1 cellular context compared by ENCODE assay signal in the genomic region with DNA sequence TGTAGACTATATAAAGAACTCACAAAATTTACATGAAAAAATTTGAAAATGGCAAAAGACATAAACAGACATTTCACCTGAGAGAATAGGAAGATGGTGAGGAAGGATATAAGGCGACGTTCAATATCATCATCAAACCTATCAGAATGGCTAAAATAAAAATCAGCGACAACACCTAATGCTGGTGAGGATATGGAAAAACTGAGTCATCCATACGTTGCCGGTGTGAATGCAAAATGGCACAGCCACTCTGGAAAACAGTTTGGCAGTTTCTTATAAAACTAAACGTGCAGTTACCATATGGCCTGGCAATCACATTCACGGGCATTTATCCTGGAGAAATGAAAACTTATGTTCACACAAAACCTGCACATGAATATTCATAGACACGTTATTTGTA.
TF ChIP-seq lines count a peak whose summit lies in the region.

No MANE protein-coding gene starts in this region.

TF ChIP-seq in K562, 482 proteins besides CTCF, POLR2A, EP300 and RAD21 (continued from another document and continues in another):
- TF ChIP-seq, protein P1, sequence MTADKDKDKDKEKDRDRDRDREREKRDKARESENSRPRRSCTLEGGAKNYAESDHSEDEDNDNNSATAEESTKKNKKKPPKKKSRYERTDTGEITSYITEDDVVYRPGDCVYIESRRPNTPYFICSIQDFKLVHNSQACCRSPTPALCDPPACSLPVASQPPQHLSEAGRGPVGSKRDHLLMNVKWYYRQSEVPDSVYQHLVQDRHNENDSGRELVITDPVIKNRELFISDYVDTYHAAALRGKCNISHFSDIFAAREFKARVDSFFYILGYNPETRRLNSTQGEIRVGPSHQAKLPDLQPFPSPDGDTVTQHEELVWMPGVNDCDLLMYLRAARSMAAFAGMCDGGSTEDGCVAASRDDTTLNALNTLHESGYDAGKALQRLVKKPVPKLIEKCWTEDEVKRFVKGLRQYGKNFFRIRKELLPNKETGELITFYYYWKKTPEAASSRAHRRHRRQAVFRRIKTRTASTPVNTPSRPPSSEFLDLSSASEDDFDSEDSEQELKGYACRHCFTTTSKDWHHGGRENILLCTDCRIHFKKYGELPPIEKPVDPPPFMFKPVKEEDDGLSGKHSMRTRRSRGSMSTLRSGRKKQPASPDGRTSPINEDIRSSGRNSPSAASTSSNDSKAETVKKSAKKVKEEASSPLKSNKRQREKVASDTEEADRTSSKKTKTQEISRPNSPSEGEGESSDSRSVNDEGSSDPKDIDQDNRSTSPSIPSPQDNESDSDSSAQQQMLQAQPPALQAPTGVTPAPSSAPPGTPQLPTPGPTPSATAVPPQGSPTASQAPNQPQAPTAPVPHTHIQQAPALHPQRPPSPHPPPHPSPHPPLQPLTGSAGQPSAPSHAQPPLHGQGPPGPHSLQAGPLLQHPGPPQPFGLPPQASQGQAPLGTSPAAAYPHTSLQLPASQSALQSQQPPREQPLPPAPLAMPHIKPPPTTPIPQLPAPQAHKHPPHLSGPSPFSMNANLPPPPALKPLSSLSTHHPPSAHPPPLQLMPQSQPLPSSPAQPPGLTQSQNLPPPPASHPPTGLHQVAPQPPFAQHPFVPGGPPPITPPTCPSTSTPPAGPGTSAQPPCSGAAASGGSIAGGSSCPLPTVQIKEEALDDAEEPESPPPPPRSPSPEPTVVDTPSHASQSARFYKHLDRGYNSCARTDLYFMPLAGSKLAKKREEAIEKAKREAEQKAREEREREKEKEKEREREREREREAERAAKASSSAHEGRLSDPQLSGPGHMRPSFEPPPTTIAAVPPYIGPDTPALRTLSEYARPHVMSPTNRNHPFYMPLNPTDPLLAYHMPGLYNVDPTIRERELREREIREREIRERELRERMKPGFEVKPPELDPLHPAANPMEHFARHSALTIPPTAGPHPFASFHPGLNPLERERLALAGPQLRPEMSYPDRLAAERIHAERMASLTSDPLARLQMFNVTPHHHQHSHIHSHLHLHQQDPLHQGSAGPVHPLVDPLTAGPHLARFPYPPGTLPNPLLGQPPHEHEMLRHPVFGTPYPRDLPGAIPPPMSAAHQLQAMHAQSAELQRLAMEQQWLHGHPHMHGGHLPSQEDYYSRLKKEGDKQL (CRISPR knock-in tag; IDR thresholded peaks at IDR 0.05; ENCODE audit: borderline replicate concordance): no peak
- TF ChIP-seq CREB1 (IDR thresholded peaks at IDR 0.05): no peak
- TF ChIP-seq CREB1 (CRISPR knock-in tag; IDR thresholded peaks at IDR 0.05): no peak
- TF ChIP-seq, protein P2, sequence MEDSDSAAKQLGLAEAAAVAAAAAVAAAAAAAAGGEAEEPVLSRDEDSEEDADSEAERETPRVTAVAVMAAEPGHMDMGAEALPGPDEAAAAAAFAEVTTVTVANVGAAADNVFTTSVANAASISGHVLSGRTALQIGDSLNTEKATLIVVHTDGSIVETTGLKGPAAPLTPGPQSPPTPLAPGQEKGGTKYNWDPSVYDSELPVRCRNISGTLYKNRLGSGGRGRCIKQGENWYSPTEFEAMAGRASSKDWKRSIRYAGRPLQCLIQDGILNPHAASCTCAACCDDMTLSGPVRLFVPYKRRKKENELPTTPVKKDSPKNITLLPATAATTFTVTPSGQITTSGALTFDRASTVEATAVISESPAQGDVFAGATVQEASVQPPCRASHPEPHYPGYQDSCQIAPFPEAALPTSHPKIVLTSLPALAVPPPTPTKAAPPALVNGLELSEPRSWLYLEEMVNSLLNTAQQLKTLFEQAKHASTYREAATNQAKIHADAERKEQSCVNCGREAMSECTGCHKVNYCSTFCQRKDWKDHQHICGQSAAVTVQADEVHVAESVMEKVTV (CRISPR knock-in tag; IDR thresholded peaks at IDR 0.05): no peak
- no peak for TF ChIP-seq PURB (CRISPR knock-in tag; IDR thresholded peaks at IDR 0.05; ENCODE audit: low read depth)
- TF ChIP-seq, protein P3, sequence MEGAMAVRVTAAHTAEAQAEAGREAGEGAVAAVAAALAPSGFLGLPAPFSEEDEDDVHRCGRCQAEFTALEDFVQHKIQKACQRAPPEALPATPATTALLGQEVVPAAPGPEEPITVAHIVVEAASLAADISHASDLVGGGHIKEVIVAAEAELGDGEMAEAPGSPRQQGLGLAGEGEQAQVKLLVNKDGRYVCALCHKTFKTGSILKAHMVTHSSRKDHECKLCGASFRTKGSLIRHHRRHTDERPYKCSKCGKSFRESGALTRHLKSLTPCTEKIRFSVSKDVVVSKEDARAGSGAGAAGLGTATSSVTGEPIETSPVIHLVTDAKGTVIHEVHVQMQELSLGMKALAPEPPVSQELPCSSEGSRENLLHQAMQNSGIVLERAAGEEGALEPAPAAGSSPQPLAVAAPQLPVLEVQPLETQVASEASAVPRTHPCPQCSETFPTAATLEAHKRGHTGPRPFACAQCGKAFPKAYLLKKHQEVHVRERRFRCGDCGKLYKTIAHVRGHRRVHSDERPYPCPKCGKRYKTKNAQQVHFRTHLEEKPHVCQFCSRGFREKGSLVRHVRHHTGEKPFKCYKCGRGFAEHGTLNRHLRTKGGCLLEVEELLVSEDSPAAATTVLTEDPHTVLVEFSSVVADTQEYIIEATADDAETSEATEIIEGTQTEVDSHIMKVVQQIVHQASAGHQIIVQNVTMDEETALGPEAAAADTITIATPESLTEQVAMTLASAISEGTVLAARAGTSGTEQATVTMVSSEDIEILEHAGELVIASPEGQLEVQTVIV (CRISPR knock-in tag; IDR thresholded peaks at IDR 0.05; ENCODE audit: borderline replicate concordance): no peak
- TF ChIP-seq, protein P4, sequence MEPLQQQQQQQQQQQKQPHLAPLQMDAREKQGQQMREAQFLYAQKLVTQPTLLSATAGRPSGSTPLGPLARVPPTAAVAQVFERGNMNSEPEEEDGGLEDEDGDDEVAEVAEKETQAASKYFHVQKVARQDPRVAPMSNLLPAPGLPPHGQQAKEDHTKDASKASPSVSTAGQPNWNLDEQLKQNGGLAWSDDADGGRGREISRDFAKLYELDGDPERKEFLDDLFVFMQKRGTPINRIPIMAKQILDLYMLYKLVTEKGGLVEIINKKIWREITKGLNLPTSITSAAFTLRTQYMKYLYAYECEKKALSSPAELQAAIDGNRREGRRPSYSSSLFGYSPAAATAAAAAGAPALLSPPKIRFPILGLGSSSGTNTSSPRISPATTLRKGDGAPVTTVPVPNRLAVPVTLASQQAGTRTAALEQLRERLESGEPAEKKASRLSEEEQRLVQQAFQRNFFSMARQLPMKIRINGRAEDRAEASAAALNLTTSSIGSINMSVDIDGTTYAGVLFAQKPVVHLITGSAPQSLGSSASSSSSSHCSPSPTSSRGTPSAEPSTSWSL (CRISPR knock-in tag; IDR thresholded peaks at IDR 0.05; ENCODE audit: borderline replicate concordance): no peak
- TF ChIP-seq, protein P5, sequence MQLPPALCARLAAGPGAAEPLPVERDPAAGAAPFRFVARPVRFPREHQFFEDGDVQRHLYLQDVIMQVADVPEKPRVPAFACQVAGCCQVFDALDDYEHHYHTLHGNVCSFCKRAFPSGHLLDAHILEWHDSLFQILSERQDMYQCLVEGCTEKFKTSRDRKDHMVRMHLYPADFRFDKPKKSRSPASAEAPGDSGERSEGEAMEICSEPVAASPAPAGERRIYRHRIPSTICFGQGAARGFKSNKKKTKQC (CRISPR knock-in tag; IDR thresholded peaks at IDR 0.05): no peak
- TF ChIP-seq ZNF668 (CRISPR knock-in tag; IDR thresholded peaks at IDR 0.05): 0 out of 2 replicates have a peak, but pooled peaks have one; percentile 38
- TF ChIP-seq JUND (IDR thresholded peaks at IDR 0.05; ENCODE audit: borderline replicate concordance, low read depth, low read length): peak; percentile 77; the same call in 1 of the 2 replicates
- peak; percentile 92; the same call in 2 of the 3 replicates for TF ChIP-seq JUND (tag; IDR thresholded peaks at IDR 0.05; ENCODE audit: borderline replicate concordance, low read depth, low read length)
- TF ChIP-seq, protein P6, sequence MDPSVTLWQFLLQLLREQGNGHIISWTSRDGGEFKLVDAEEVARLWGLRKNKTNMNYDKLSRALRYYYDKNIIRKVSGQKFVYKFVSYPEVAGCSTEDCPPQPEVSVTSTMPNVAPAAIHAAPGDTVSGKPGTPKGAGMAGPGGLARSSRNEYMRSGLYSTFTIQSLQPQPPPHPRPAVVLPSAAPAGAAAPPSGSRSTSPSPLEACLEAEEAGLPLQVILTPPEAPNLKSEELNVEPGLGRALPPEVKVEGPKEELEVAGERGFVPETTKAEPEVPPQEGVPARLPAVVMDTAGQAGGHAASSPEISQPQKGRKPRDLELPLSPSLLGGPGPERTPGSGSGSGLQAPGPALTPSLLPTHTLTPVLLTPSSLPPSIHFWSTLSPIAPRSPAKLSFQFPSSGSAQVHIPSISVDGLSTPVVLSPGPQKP (CRISPR knock-in tag; IDR thresholded peaks at IDR 0.05): no peak
- TF ChIP-seq, protein P7, sequence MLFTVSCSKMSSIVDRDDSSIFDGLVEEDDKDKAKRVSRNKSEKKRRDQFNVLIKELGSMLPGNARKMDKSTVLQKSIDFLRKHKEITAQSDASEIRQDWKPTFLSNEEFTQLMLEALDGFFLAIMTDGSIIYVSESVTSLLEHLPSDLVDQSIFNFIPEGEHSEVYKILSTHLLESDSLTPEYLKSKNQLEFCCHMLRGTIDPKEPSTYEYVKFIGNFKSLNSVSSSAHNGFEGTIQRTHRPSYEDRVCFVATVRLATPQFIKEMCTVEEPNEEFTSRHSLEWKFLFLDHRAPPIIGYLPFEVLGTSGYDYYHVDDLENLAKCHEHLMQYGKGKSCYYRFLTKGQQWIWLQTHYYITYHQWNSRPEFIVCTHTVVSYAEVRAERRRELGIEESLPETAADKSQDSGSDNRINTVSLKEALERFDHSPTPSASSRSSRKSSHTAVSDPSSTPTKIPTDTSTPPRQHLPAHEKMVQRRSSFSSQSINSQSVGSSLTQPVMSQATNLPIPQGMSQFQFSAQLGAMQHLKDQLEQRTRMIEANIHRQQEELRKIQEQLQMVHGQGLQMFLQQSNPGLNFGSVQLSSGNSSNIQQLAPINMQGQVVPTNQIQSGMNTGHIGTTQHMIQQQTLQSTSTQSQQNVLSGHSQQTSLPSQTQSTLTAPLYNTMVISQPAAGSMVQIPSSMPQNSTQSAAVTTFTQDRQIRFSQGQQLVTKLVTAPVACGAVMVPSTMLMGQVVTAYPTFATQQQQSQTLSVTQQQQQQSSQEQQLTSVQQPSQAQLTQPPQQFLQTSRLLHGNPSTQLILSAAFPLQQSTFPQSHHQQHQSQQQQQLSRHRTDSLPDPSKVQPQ (CRISPR knock-in tag; IDR thresholded peaks at IDR 0.05; ENCODE audit: borderline replicate concordance): no peak
- TF ChIP-seq SAFB (IDR thresholded peaks at IDR 0.05; ENCODE audit: borderline replicate concordance, low read depth, low read length): no peak
- no peak for TF ChIP-seq U2AF2 (optimal IDR thresholded peaks at IDR 0.05; ENCODE audit: low read depth, low read length)
- TF ChIP-seq, protein P8, sequence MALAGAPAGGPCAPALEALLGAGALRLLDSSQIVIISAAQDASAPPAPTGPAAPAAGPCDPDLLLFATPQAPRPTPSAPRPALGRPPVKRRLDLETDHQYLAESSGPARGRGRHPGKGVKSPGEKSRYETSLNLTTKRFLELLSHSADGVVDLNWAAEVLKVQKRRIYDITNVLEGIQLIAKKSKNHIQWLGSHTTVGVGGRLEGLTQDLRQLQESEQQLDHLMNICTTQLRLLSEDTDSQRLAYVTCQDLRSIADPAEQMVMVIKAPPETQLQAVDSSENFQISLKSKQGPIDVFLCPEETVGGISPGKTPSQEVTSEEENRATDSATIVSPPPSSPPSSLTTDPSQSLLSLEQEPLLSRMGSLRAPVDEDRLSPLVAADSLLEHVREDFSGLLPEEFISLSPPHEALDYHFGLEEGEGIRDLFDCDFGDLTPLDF (CRISPR knock-in tag; IDR thresholded peaks at IDR 0.05): no peak
- TF ChIP-seq ZFPM2 (CRISPR knock-in tag; IDR thresholded peaks at IDR 0.05): no peak
- TF ChIP-seq, protein P9, sequence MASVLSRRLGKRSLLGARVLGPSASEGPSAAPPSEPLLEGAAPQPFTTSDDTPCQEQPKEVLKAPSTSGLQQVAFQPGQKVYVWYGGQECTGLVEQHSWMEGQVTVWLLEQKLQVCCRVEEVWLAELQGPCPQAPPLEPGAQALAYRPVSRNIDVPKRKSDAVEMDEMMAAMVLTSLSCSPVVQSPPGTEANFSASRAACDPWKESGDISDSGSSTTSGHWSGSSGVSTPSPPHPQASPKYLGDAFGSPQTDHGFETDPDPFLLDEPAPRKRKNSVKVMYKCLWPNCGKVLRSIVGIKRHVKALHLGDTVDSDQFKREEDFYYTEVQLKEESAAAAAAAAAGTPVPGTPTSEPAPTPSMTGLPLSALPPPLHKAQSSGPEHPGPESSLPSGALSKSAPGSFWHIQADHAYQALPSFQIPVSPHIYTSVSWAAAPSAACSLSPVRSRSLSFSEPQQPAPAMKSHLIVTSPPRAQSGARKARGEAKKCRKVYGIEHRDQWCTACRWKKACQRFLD (CRISPR knock-in tag; IDR thresholded peaks at IDR 0.05): 0 out of 2 replicates have a peak, but pooled peaks have one; percentile 34
- TF ChIP-seq, protein P10, sequence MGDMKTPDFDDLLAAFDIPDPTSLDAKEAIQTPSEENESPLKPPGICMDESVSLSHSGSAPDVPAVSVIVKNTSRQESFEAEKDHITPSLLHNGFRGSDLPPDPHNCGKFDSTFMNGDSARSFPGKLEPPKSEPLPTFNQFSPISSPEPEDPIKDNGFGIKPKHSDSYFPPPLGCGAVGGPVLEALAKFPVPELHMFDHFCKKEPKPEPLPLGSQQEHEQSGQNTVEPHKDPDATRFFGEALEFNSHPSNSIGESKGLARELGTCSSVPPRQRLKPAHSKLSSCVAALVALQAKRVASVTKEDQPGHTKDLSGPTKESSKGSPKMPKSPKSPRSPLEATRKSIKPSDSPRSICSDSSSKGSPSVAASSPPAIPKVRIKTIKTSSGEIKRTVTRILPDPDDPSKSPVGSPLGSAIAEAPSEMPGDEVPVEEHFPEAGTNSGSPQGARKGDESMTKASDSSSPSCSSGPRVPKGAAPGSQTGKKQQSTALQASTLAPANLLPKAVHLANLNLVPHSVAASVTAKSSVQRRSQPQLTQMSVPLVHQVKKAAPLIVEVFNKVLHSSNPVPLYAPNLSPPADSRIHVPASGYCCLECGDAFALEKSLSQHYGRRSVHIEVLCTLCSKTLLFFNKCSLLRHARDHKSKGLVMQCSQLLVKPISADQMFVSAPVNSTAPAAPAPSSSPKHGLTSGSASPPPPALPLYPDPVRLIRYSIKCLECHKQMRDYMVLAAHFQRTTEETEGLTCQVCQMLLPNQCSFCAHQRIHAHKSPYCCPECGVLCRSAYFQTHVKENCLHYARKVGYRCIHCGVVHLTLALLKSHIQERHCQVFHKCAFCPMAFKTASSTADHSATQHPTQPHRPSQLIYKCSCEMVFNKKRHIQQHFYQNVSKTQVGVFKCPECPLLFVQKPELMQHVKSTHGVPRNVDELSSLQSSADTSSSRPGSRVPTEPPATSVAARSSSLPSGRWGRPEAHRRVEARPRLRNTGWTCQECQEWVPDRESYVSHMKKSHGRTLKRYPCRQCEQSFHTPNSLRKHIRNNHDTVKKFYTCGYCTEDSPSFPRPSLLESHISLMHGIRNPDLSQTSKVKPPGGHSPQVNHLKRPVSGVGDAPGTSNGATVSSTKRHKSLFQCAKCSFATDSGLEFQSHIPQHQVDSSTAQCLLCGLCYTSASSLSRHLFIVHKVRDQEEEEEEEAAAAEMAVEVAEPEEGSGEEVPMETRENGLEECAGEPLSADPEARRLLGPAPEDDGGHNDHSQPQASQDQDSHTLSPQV (IDR thresholded peaks at IDR 0.05): no peak
- TF ChIP-seq, protein P11, sequence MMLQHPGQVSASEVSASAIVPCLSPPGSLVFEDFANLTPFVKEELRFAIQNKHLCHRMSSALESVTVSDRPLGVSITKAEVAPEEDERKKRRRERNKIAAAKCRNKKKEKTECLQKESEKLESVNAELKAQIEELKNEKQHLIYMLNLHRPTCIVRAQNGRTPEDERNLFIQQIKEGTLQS (IDR thresholded peaks at IDR 0.05): 0 out of 2 replicates have a peak, but pooled peaks have one; percentile 57
- TF ChIP-seq, protein P11 (CRISPR knock-in tag; conservative IDR thresholded peaks at IDR 0.05): no peak
